1 cellular context compared by ENCODE assay signal in genomic region chr11:32069361-32070058, GRCh38.
TF ChIP-seq lines count a peak whose summit lies in the region.

No MANE protein-coding gene starts in this region.

TF ChIP-seq in GM23338, 12 proteins besides CTCF, POLR2A, EP300 and RAD21 (continued from another document):
- TF ChIP-seq ZNF462 (CRISPR knock-in tag; IDR thresholded peaks at IDR 0.05) (no peak), EZH2phosphoT487 (IDR thresholded peaks at IDR 0.05; ENCODE audit: unreplicated experiment) (no peak), ZNF114 (CRISPR knock-in tag; IDR thresholded peaks at IDR 0.05) (no peak), POLR2AphosphoS5 (IDR thresholded peaks at IDR 0.05; ENCODE audit: low read depth) (no peak), NANOG (IDR thresholded peaks at IDR 0.05; ENCODE audit: borderline replicate concordance) (no peak), EZH2 (IDR thresholded peaks at IDR 0.05; ENCODE audit: low read depth, unreplicated experiment) (no peak)
TF ChIP-seq in GM23338: peak in this region for 0.
